In the genomic region with DNA sequence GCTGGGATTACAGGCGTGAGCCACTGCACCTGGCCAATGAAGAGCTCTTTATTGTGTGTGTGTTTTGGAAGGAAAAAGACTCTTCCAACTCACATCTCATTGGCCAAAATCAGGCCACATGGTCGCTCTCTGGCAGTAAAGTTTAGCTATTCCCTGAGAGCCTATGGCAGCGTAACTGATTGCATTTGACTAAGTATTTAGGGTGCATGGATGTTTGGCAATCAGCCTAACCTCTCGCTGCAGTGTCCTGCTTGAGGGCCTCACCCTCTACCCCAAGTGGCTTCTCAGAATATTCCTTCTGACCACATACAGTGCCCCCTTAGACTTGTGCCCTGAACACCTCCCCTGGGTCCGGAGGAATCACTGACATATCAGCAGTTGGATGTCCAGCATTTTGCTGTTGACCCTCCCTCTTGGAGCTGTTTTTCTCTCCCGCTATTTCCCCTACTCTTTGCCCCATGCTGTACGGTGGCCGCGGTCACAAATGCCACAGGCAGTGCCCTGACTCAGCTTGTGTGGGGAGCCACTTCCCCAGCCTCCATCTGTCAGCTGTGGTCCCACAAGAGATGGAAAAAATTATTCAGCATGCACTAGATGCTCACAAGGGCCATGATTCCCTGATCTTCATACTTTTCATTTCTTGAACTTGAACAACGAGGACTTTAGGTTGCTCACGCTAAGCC, we compare ENCODE assay signal across 11 cellular contexts. TPM values are rescaled to one million over a fixed set of nuclear protein-coding genes. Genes with fewer than 3 reads are reported as not detected.
DNase-seq lines count a peak whose midpoint lies in the region; ATAC-seq, FAIRE-seq and TF ChIP-seq lines count a peak whose summit lies in the region.
"Had no signal": no experiment of that assay in that cellular context is flagged by ENCODE, and none has a peak within 500 bp of the region (broad histone marks: within the 10 kb centered on the region; RNA-seq: fewer than 3 reads in every experiment).

No MANE protein-coding gene starts in this region.

- no peak for FAIRE-seq in HepG2 (lab: Jason Lieb, UNC)

- DNase-seq in HepG2 (ENCODE audit: low spot score) (no peak), right lobe of liver (no peak), SHP77 treated with DMSO at 0.1 percent for 48 hours (lab: John Stamatoyannopoulos, UW) (no peak), RWPE1 (ENCODE audit: low spot score) (no peak), DMS79 treated with DMSO at 0.1 percent for 48 hours (lab: John Stamatoyannopoulos, UW) (no peak)
- DNase-seq in activated CD8-positive, alpha-beta memory T cell treated with anti-CD3 and anti-CD28 coated beads for 48 hours (ENCODE audit: low read depth in 2 of 3, low spot score in 2 of 3): peak in 2 of 3 experiments; percentile 16 to 38
- DNase-seq in naive thymus-derived CD4-positive, alpha-beta T cell: peak in 1 of 9 donors; percentile 63
- peak; percentile 44 to 75 for DNase-seq in stimulated activated naive CD8-positive, alpha-beta T cell treated with anti-CD3 and anti-CD28 coated beads, Interleukin-15, amount 100 ng/mL, for 72 hours
- DNase-seq: MG63 had no signal

- H3K9me3 ChIP-seq in HepG2 (ENCODE audit: low read length): no peaks in the 10 kb centered on the region
- no peaks in the 10 kb centered on the region for H3K9me3 ChIP-seq in right lobe of liver
- H3K9me3 ChIP-seq in naive thymus-derived CD4-positive, alpha-beta T cell (ENCODE audit: control insufficient read depth in 2 of 3, low read length in 3 of 3): no peaks in the 10 kb centered on the region
- H3K9me3 ChIP-seq: MG63, vagina had no signal

- peak overlapping the region; percentile 69 for H3K4me2 ChIP-seq in HepG2 (ENCODE audit: low read depth, low read length)

- no peak overlapping the region; a peak in 1 of 6 replicates for H3K4me3 ChIP-seq in HepG2 (replicated peaks in 1 of 3; ENCODE audit: insufficient read depth in 1 of 3, low read depth in 2 of 3, low read length in 3 of 3)
- H3K4me3 ChIP-seq in right lobe of liver: no peak overlapping the region
- no peak overlapping the region for H3K4me3 ChIP-seq in naive thymus-derived CD4-positive, alpha-beta T cell (ENCODE audit: low read length)
- H3K4me3 ChIP-seq: MG63, vagina had no signal

- CTCF ChIA-PET in HepG2 (lab: Yijun Ruan, JAX; ENCODE audit: low intra/inter-chr PET ratio, low total read pairs): no interaction called here
- CTCF ChIA-PET in naive thymus-derived CD4-positive, alpha-beta T cell (lab: Charles Lee): no interaction called here
- CTCF ChIA-PET in RWPE1 (lab: Yijun Ruan, JAX): interaction anchor here (0.8 to 1.7 kb wide), 2 partner anchors 17 to 37 kb away, joined by 5 to 7 read pairs; no protein-coding TSS in a partner anchor

- no TSS peak for BruUV-seq in HepG2 (replicated peaks; lab: Mats Ljungman, UMichigan)

- H3K27me3 ChIP-seq in HepG2 (ENCODE audit: control insufficient read depth in 1 of 2, insufficient read depth in 2 of 2, low read length in 2 of 2): no peaks in the 10 kb centered on the region; a peak in 1 of 5 replicates
- no peaks in the 10 kb centered on the region for H3K27me3 ChIP-seq in right lobe of liver
- H3K27me3 ChIP-seq in naive thymus-derived CD4-positive, alpha-beta T cell (ENCODE audit: control insufficient read depth in 2 of 2, insufficient read depth in 2 of 2, low read length in 2 of 2): no peaks in the 10 kb centered on the region
- H3K27me3 ChIP-seq: MG63, vagina had no signal

- no peak overlapping the region for H2AFZ ChIP-seq in HepG2 (ENCODE audit: low read length)

- peak overlapping the region in 2 of 9 donors; percentile 10 to 45 for H3K27ac Mint-ChIP-seq in naive thymus-derived CD4-positive, alpha-beta T cell
- H3K27ac Mint-ChIP-seq in stimulated activated naive CD8-positive, alpha-beta T cell treated with anti-CD3 and anti-CD28 coated beads, Interleukin-15, amount 100 ng/mL, for 72 hours: peak overlapping the region in 1 of 2 donors; percentile 69
- H3K27ac Mint-ChIP-seq: mesothelial cell of epicardium had no signal

- no peaks in the 10 kb centered on the region for H3K9me3 Mint-ChIP-seq in naive thymus-derived CD4-positive, alpha-beta T cell
- H3K9me3 Mint-ChIP-seq in stimulated activated naive CD8-positive, alpha-beta T cell treated with anti-CD3 and anti-CD28 coated beads, Interleukin-15, amount 100 ng/mL, for 72 hours: no peaks in the 10 kb centered on the region
- H3K9me3 Mint-ChIP-seq: mesothelial cell of epicardium had no signal

- peaks cover 0 to 11% (median 0%) of the 10 kb centered on the region in 5 donors for H3K27me3 Mint-ChIP-seq in naive thymus-derived CD4-positive, alpha-beta T cell
- H3K27me3 Mint-ChIP-seq in stimulated activated naive CD8-positive, alpha-beta T cell treated with anti-CD3 and anti-CD28 coated beads, Interleukin-15, amount 100 ng/mL, for 72 hours: peaks cover 34% of the 10 kb centered on the region

- peaks cover 0 to 5% (median 0%) of the 10 kb centered on the region in 5 donors for H3K36me3 Mint-ChIP-seq in naive thymus-derived CD4-positive, alpha-beta T cell
- H3K36me3 Mint-ChIP-seq: mesothelial cell of epicardium had no signal

- H3K36me3 ChIP-seq in HepG2 (replicated peaks in 1 of 2; ENCODE audit: control insufficient read depth in 1 of 2, insufficient read depth in 2 of 2, low read length in 2 of 2) (peaks cover 0 to 9% of the 10 kb centered on the region in 2 experiments; a peak in 2 of 5 replicates), right lobe of liver (no peaks in the 10 kb centered on the region)
- no peaks in the 10 kb centered on the region for H3K36me3 ChIP-seq in naive thymus-derived CD4-positive, alpha-beta T cell (ENCODE audit: control insufficient read depth in 2 of 3, insufficient read depth in 3 of 3, low read length in 3 of 3)
- H3K36me3 ChIP-seq: MG63 had no signal

- H3K4me1 ChIP-seq in HepG2 (ENCODE audit: insufficient read depth, low read length) (peaks cover 49% of the 10 kb centered on the region), right lobe of liver (peaks cover 0 to 30% (median 2%) of the 10 kb centered on the region in 4 donors)
- no peaks in the 10 kb centered on the region for H3K4me1 ChIP-seq in naive thymus-derived CD4-positive, alpha-beta T cell (ENCODE audit: control insufficient read depth in 2 of 2, insufficient read depth in 2 of 2, low read length in 2 of 2)
- H3K4me1 ChIP-seq: vagina had no signal

- POLR2A ChIA-PET in HepG2 (lab: Yijun Ruan, JAX) (interaction anchor here (1.5 kb wide), 1 partner anchor 9 kb away, joined by 15 read pairs; a partner anchor contains a TSS), RWPE1 (lab: Yijun Ruan, JAX; ENCODE audit: low non-redundant PET) (no interaction called here)
- POLR2A ChIA-PET in naive thymus-derived CD4-positive, alpha-beta T cell (lab: Charles Lee): no interaction called here

- 24% methylated on average over 11 of the region's 11 CpGs for WGBS in HepG2 (ENCODE audit: low lambda C conversion rate)
- WGBS in right lobe of liver (ENCODE audit: insufficient coverage, low coverage, low lambda C conversion rate, missing lambda C conversion rate): 63% methylated on average over 10 of the region's 11 CpGs

- no peak overlapping the region for H3K9ac ChIP-seq in HepG2 (ENCODE audit: insufficient read depth, low read depth, low read length)

- ATAC-seq in HepG2 (peak; percentile 18), right lobe of liver (no peak)
- peak; percentile 69 for ATAC-seq in naive thymus-derived CD4-positive, alpha-beta T cell
- peak; percentile 93 for ATAC-seq in stimulated activated naive CD8-positive, alpha-beta T cell treated with anti-CD3 and anti-CD28 coated beads, Interleukin-15, amount 100 ng/mL, for 72 hours

- intact Hi-C loops in HepG2 (cut with micrococcal nuclease; ENCODE audit: unreplicated experiment) (no loop called here), right lobe of liver (cut with DNase I) (no loop called here)
- intact Hi-C loops in naive thymus-derived CD4-positive, alpha-beta T cell (cut with micrococcal nuclease): no loop called here

- H3K27ac ChIP-seq in HepG2 (ENCODE audit: extremely low read length, insufficient read depth, low read length) (no peak overlapping the region), right lobe of liver (no peak overlapping the region), RWPE1 (no peak overlapping the region)
- no peak overlapping the region for H3K27ac ChIP-seq in naive thymus-derived CD4-positive, alpha-beta T cell (ENCODE audit: low read depth, low read length)
- H3K27ac ChIP-seq: vagina had no signal

- no peak for TF ChIP-seq CTCF in HepG2 (CRISPR knock-in tag; IDR thresholded peaks at IDR 0.05)
- no peak for TF ChIP-seq CTCF in right lobe of liver (IDR thresholded peaks at IDR 0.05)
- no peak for TF ChIP-seq CTCF in RWPE1 (conservative IDR thresholded peaks at IDR 0.05; ENCODE audit: low read depth)

- peaks cover 0 to 13% (median 6%) of the 10 kb centered on the region in 7 donors for H3K4me1 Mint-ChIP-seq in naive thymus-derived CD4-positive, alpha-beta T cell
- peaks cover 30% of the 10 kb centered on the region for H3K4me1 Mint-ChIP-seq in stimulated activated naive CD8-positive, alpha-beta T cell treated with anti-CD3 and anti-CD28 coated beads, Interleukin-15, amount 100 ng/mL, for 72 hours
- H3K4me1 Mint-ChIP-seq: mesothelial cell of epicardium had no signal

- in situ Hi-C loops in HepG2 (cut with HindIII; ENCODE audit: extremely low pct_ligation_motif_present, low pct_unique_long_range_greater_than_20kb): no loop called here

- H3K79me2 ChIP-seq in HepG2 (ENCODE audit: insufficient read depth, low read length): no peaks in the 10 kb centered on the region

- H3K4me3 Mint-ChIP-seq in naive thymus-derived CD4-positive, alpha-beta T cell: peak overlapping the region in 1 of 10 donors; percentile 12
- H3K4me3 Mint-ChIP-seq in stimulated activated naive CD8-positive, alpha-beta T cell treated with anti-CD3 and anti-CD28 coated beads, Interleukin-15, amount 100 ng/mL, for 72 hours: no peak overlapping the region
- H3K4me3 Mint-ChIP-seq: mesothelial cell of epicardium had no signal

- no peaks in the 10 kb centered on the region; the same call in 1 of the 2 replicates for H4K20me1 ChIP-seq in HepG2 (ENCODE audit: insufficient read depth, low read length)

- TF ChIP-seq RAD21 in HepG2 (CRISPR knock-in tag; IDR thresholded peaks at IDR 0.05): no peak

- TF ChIP-seq EP300 in HepG2 (IDR thresholded peaks at IDR 0.05; ENCODE audit: low read depth in 2 of 2, low read length in 2 of 2): no peak
- no peak for TF ChIP-seq EP300 in HepG2 (CRISPR knock-in tag; IDR thresholded peaks at IDR 0.05; ENCODE audit: borderline replicate concordance)

- TF ChIP-seq POLR2A in HepG2 (IDR thresholded peaks at IDR 0.05; ENCODE audit: insufficient read depth in 1 of 2, low read depth in 2 of 2, low read length in 2 of 2): 0 out of 4 replicates have a peak, but pooled peaks of 1 of the 2 experiments have one; percentile 32
- no peak for TF ChIP-seq POLR2A in right lobe of liver (IDR thresholded peaks at IDR 0.05)

RNA-seq across cellular contexts. Expression of a gene that starts 9.5 kb away (rescaled TPM):
- 12.7 and 20.8 TPM in 2 replicates for total RNA-seq in HepG2 (2016; rRNA removed; fragmentation: Illumina TruSeq; extraction: Trizol)
- 4.6 and 5.4 TPM in 2 replicates for total RNA-seq in HepG2 (2016; cell fraction: cytosol; rRNA removed; fragmentation: Illumina TruSeq; extraction: Trizol; ENCODE audit: low read depth)
- 11.4 and 21.0 TPM in 2 replicates for total RNA-seq in HepG2 (2016; cell fraction: insoluble cytoplasmic fraction; rRNA removed; fragmentation: Illumina TruSeq; extraction: Trizol)
- 20.1 and 22.4 TPM in 2 replicates for total RNA-seq in HepG2 (2016; cell fraction: membrane; rRNA removed; fragmentation: Illumina TruSeq; extraction: Trizol)
- total RNA-seq in HepG2 (2016; cell fraction: nucleus; rRNA removed; fragmentation: Illumina TruSeq; extraction: Trizol): 11.4 and 16.8 TPM in 2 replicates
- polyA plus RNA-seq in HepG2 (2011; rRNA removed): 11.3 and 15.8 TPM in 2 replicates
- polyA plus RNA-seq in HepG2 (2011; cell fraction: cytosol; rRNA removed): 13.8 and 16.9 TPM in 2 replicates
- polyA plus RNA-seq in HepG2 (2011; cell fraction: nucleus; rRNA removed): 38.7 and 41.4 TPM in 2 replicates
- polyA plus RNA-seq in HepG2 (2012): 7.6 and 12.3 TPM in 2 replicates
- polyA plus RNA-seq in HepG2 (2016; cell fraction: cytosol; fragmentation: Illumina TruSeq; extraction: Trizol; ENCODE audit: low read depth): 4.7 and 5.7 TPM in 2 replicates
- 15.8 and 19.6 TPM in 2 replicates for polyA plus RNA-seq in HepG2 (2016; cell fraction: insoluble cytoplasmic fraction; fragmentation: Illumina TruSeq; extraction: Trizol; ENCODE audit: low read depth)
- polyA plus RNA-seq in HepG2 (2016; cell fraction: membrane; fragmentation: Illumina TruSeq; extraction: Trizol; ENCODE audit: low read depth): 18.1 and 18.8 TPM in 2 replicates
- 31.9 and 34.8 TPM in 2 replicates for polyA plus RNA-seq in HepG2 (2016; cell fraction: nucleus; fragmentation: Illumina TruSeq; extraction: Trizol; ENCODE audit: insufficient read depth, low read depth)
- 1.6 and 19.4 TPM in 2 replicates for polyA minus RNA-seq in HepG2 (2011; rRNA and poly(A)+ RNA removed; ENCODE audit: low replicate concordance)
- 7.2 and 10.0 TPM in 2 replicates for polyA minus RNA-seq in HepG2 (2011; cell fraction: cytosol; rRNA and poly(A)+ RNA removed)
- polyA minus RNA-seq in HepG2 (2011; cell fraction: nucleus; rRNA and poly(A)+ RNA removed): 6.4 and 9.7 TPM in 2 replicates
- total RNA-seq in right lobe of liver: 10 to 100 TPM in 1 of 6 experiments, 1 to 10 TPM in 5; 4.2 to 14.8 (median 7.0) TPM
- 1 to 10 TPM; 1.2 to 6.8 (median 5.4) TPM for total RNA-seq in naive thymus-derived CD4-positive, alpha-beta T cell
- polyA plus RNA-seq in naive thymus-derived CD4-positive, alpha-beta T cell: under 1 TPM; 0.65 to 0.91 TPM

RNA-seq across cellular contexts. Expression of a gene that starts 46.4 kb away (rescaled TPM):
- total RNA-seq in HepG2 (2016; rRNA removed; fragmentation: Illumina TruSeq; extraction: Trizol): 6.8 and 6.9 TPM in 2 replicates
- total RNA-seq in HepG2 (2016; cell fraction: cytosol; rRNA removed; fragmentation: Illumina TruSeq; extraction: Trizol; ENCODE audit: low read depth): 3.0 and 4.5 TPM in 2 replicates
- 5.3 and 6.3 TPM in 2 replicates for total RNA-seq in HepG2 (2016; cell fraction: insoluble cytoplasmic fraction; rRNA removed; fragmentation: Illumina TruSeq; extraction: Trizol)
- 8.1 and 8.8 TPM in 2 replicates for total RNA-seq in HepG2 (2016; cell fraction: membrane; rRNA removed; fragmentation: Illumina TruSeq; extraction: Trizol)
- total RNA-seq in HepG2 (2016; cell fraction: nucleus; rRNA removed; fragmentation: Illumina TruSeq; extraction: Trizol): 3.3 and 4.2 TPM in 2 replicates
- 6.8 and 7.1 TPM in 2 replicates for polyA plus RNA-seq in HepG2 (2011; rRNA removed)
- polyA plus RNA-seq in HepG2 (2011; cell fraction: cytosol; rRNA removed): 5.9 and 7.0 TPM in 2 replicates
- polyA plus RNA-seq in HepG2 (2011; cell fraction: nucleus; rRNA removed): 6.3 and 7.7 TPM in 2 replicates
- 5.1 and 9.2 TPM in 2 replicates for polyA plus RNA-seq in HepG2 (2012)
- polyA plus RNA-seq in HepG2 (2016; cell fraction: cytosol; fragmentation: Illumina TruSeq; extraction: Trizol; ENCODE audit: low read depth): 0.99 and 1.3 TPM in 2 replicates
- polyA plus RNA-seq in HepG2 (2016; cell fraction: insoluble cytoplasmic fraction; fragmentation: Illumina TruSeq; extraction: Trizol; ENCODE audit: low read depth): 7.6 and 9.1 TPM in 2 replicates
- polyA plus RNA-seq in HepG2 (2016; cell fraction: membrane; fragmentation: Illumina TruSeq; extraction: Trizol; ENCODE audit: low read depth): 5.2 and 5.7 TPM in 2 replicates
- polyA plus RNA-seq in HepG2 (2016; cell fraction: nucleus; fragmentation: Illumina TruSeq; extraction: Trizol; ENCODE audit: insufficient read depth, low read depth): 8.8 and 9.8 TPM in 2 replicates
- polyA minus RNA-seq in HepG2 (2011; rRNA and poly(A)+ RNA removed; ENCODE audit: low replicate concordance): 2.2 and 11.4 TPM in 2 replicates
- polyA minus RNA-seq in HepG2 (2011; cell fraction: cytosol; rRNA and poly(A)+ RNA removed): 6.2 and 6.9 TPM in 2 replicates
- polyA minus RNA-seq in HepG2 (2011; cell fraction: nucleus; rRNA and poly(A)+ RNA removed): 3.3 and 3.9 TPM in 2 replicates
- 10 to 100 TPM in 5 of 6 experiments, 1 to 10 TPM in 1; 6.7 to 43.5 (median 17.0) TPM for total RNA-seq in right lobe of liver
- 10 to 100 TPM; 18.5 to 71.4 (median 29.8) TPM for total RNA-seq in naive thymus-derived CD4-positive, alpha-beta T cell
- 1 to 10 TPM; 3.5 to 7.8 TPM for polyA plus RNA-seq in naive thymus-derived CD4-positive, alpha-beta T cell

Comparison
In these comparisons a context has a peak if more than half of its experiments do, and no peak if none do; other contexts are left out.
1. ATAC-seq: peak in HepG2 (single experiment), naive thymus-derived CD4-positive, alpha-beta T cell (single experiment) and stimulated activated naive CD8-positive, alpha-beta T cell treated with anti-CD3 and anti-CD28 coated beads, Interleukin-15, amount 100 ng/mL, for 72 hours (single experiment); none in right lobe of liver (0 of 4).
2. DNase-seq: peak in activated CD8-positive, alpha-beta memory T cell treated with anti-CD3 and anti-CD28 coated beads for 48 hours (2 of 3) and stimulated activated naive CD8-positive, alpha-beta T cell treated with anti-CD3 and anti-CD28 coated beads, Interleukin-15, amount 100 ng/mL, for 72 hours (2 of 2); none in HepG2 (single experiment), right lobe of liver (0 of 3), SHP77 treated with DMSO at 0.1 percent for 48 hours (single experiment), RWPE1 (single experiment) and DMS79 treated with DMSO at 0.1 percent for 48 hours (single experiment).